In the genomic region with DNA sequence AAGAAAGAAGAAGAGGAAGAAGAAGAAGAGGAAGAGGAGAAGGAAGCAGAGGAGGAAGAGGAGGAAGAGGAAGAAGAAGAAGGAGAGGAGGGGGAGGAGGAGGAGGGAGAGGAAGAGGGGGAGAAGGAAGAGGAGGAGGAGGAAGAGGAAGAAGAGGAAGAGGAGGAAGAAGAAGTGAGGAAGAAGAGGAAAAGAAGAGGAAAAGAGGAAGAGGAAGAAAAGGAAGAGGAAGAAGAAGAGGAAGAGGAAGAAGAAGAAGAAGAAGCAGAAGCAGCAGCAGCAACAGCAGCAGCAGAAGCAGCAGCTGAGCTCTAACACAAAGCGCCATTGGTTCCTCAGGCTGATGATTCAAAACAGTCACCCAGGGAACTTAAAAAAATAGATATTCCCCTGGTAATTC, we compare ENCODE assay signal across 33 cellular contexts.
"Had no signal": no experiment of that assay in that cellular context is flagged by ENCODE, and none has a peak within 500 bp of the region (broad histone marks: within the 10 kb centered on the region; RNA-seq: fewer than 3 reads in every experiment).

No MANE protein-coding gene starts in this region.

- DNase-seq: activated CD4-positive, alpha-beta T cell treated with anti-CD3 and anti-CD28 coated beads, Interleukin-2, amount 50 U/mL, for 1 hour; activated CD8-positive, alpha-beta T cell treated with anti-CD3 and anti-CD28 coated beads for 36 hours; activated gamma-delta T cell treated with Interleukin-2 at 50 U/mL for 16 hours; activated T-cell treated with anti-CD3 and anti-CD28 coated beads, Interleukin-2, amount 50 U/mL, for 4 hours; anterior cingulate cortex; body of pancreas; effector CD8-positive, alpha-beta T cell; foreskin keratinocyte; heart left ventricle; hypothalamus; immature natural killer cell; kidney; left colon; mammary epithelial cell; naive B cell; nephron progenitor cell; psoas muscle; sigmoid colon; stimulated activated CD4-positive, alpha-beta T cell treated with anti-CD3 and anti-CD28 coated beads, Interleukin-1b, Interleukin-23, amount 100 ng/mL, for 48 hours; stimulated activated CD4-positive, alpha-beta T cell treated with anti-CD3 and anti-CD28 coated beads, Interleukin-4, amount 100 ng/mL, for 4 hours; stimulated activated CD8-positive, alpha-beta memory T cell treated with anti-CD3 and anti-CD28 coated beads, Interleukin-4, amount 100 ng/mL, for 48 hours; stomach; T-helper 2 cell; tibial artery; upper lobe of right lung had no signal

- H3K4me1 Mint-ChIP-seq: activated naive CD4-positive, alpha-beta T cell treated with anti-CD3 and anti-CD28 coated beads, Interleukin-2, amount 50 U/mL, for 24 hours; activated T-helper 17 cell treated with anti-CD3 and anti-CD28 coated beads, Interleukin-2, amount 50 U/mL, for 72 hours; immature natural killer cell; nephron progenitor cell; stimulated activated memory B cell treated with anti-CD40 and anti-IgM and Interleukin-4, amounts not matched to agents 10 μg/mL and 1 μg/mL and 100 μg/mL, for 72 hours; WTC11 had no signal

- H3K4me3 Mint-ChIP-seq: activated CD8-positive, alpha-beta T cell treated with anti-CD3 and anti-CD28 coated beads for 36 hours; activated naive CD4-positive, alpha-beta T cell treated with anti-CD3 and anti-CD28 coated beads, Interleukin-2, amount 50 U/mL, for 24 hours; activated T-cell treated with anti-CD3 and anti-CD28 coated beads, Interleukin-2, amount 50 U/mL, for 4 hours; activated T-helper 17 cell treated with anti-CD3 and anti-CD28 coated beads, Interleukin-2, amount 50 U/mL, for 72 hours; immature natural killer cell; naive B cell; nephron progenitor cell; stimulated activated memory B cell treated with anti-CD40 and anti-IgM and Interleukin-4, amounts not matched to agents 10 μg/mL and 1 μg/mL and 100 μg/mL, for 72 hours; WTC11 had no signal

- H3K27me3 Mint-ChIP-seq: activated CD8-positive, alpha-beta T cell treated with anti-CD3 and anti-CD28 coated beads for 36 hours; activated naive CD4-positive, alpha-beta T cell treated with anti-CD3 and anti-CD28 coated beads, Interleukin-2, amount 50 U/mL, for 24 hours; naive B cell; stimulated activated memory B cell treated with anti-CD40 and anti-IgM and Interleukin-4, amounts not matched to agents 10 μg/mL and 1 μg/mL and 100 μg/mL, for 72 hours had no signal

- H3K4me2 ChIP-seq: smooth muscle cell had no signal

- ATAC-seq: activated CD8-positive, alpha-beta T cell treated with anti-CD3 and anti-CD28 coated beads for 36 hours; activated T-cell treated with anti-CD3 and anti-CD28 coated beads, Interleukin-2, amount 50 U/mL, for 4 hours; activated T-helper 17 cell treated with anti-CD3 and anti-CD28 coated beads, Interleukin-2, amount 50 U/mL, for 72 hours; body of pancreas; foreskin keratinocyte; heart left ventricle; left colon; psoas muscle; stimulated activated memory B cell treated with anti-CD40 and anti-IgM and Interleukin-4, amounts not matched to agents 10 μg/mL and 1 μg/mL and 100 μg/mL, for 72 hours; upper lobe of right lung; WTC11 had no signal

- H3K9me3 Mint-ChIP-seq: activated CD8-positive, alpha-beta T cell treated with anti-CD3 and anti-CD28 coated beads for 36 hours; activated naive CD4-positive, alpha-beta T cell treated with anti-CD3 and anti-CD28 coated beads, Interleukin-2, amount 50 U/mL, for 24 hours; activated T-cell treated with anti-CD3 and anti-CD28 coated beads, Interleukin-2, amount 50 U/mL, for 4 hours; activated T-helper 17 cell treated with anti-CD3 and anti-CD28 coated beads, Interleukin-2, amount 50 U/mL, for 72 hours; immature natural killer cell; nephron progenitor cell had no signal

- H3K79me2 ChIP-seq: parathyroid adenoma had no signal

- H3K9ac ChIP-seq: parathyroid adenoma had no signal

- H3K27ac Mint-ChIP-seq: activated CD8-positive, alpha-beta T cell treated with anti-CD3 and anti-CD28 coated beads for 36 hours; activated naive CD4-positive, alpha-beta T cell treated with anti-CD3 and anti-CD28 coated beads, Interleukin-2, amount 50 U/mL, for 24 hours; activated T-helper 17 cell treated with anti-CD3 and anti-CD28 coated beads, Interleukin-2, amount 50 U/mL, for 72 hours; immature natural killer cell; nephron progenitor cell; stimulated activated memory B cell treated with anti-CD40 and anti-IgM and Interleukin-4, amounts not matched to agents 10 μg/mL and 1 μg/mL and 100 μg/mL, for 72 hours; WTC11 had no signal

- H3K27me3 ChIP-seq: body of pancreas, foreskin keratinocyte, heart left ventricle, sigmoid colon, stomach, suprapubic skin, tibial artery, upper lobe of right lung had no signal

- H3K4me3 ChIP-seq: body of pancreas, heart left ventricle, psoas muscle, sigmoid colon, smooth muscle cell, stomach, suprapubic skin, tibial artery, upper lobe of right lung had no signal

- H3K36me3 Mint-ChIP-seq: activated naive CD4-positive, alpha-beta T cell treated with anti-CD3 and anti-CD28 coated beads, Interleukin-2, amount 50 U/mL, for 24 hours; immature natural killer cell; naive B cell; stimulated activated memory B cell treated with anti-CD40 and anti-IgM and Interleukin-4, amounts not matched to agents 10 μg/mL and 1 μg/mL and 100 μg/mL, for 72 hours; WTC11 had no signal

- H3K4me1 ChIP-seq: body of pancreas, foreskin keratinocyte, heart left ventricle, parathyroid adenoma, psoas muscle, sigmoid colon, stomach, suprapubic skin, tibial artery, upper lobe of right lung had no signal

- H3K27ac ChIP-seq: body of pancreas, foreskin keratinocyte, heart left ventricle, parathyroid adenoma, psoas muscle, sigmoid colon, stomach, suprapubic skin, tibial artery, upper lobe of right lung had no signal

- H2AFZ ChIP-seq: parathyroid adenoma had no signal

- H3K36me3 ChIP-seq: heart left ventricle, sigmoid colon, stomach, suprapubic skin, upper lobe of right lung had no signal

- FAIRE-seq: colon, kidney had no signal

- H3K9me3 ChIP-seq: body of pancreas, heart left ventricle, psoas muscle, sigmoid colon, stomach, suprapubic skin, tibial artery, upper lobe of right lung had no signal
